Comparison of ENCODE assay signal across 21 cellular contexts in genomic region chr17:77306790-77307478, GRCh38.
DNase-seq lines count a peak whose midpoint lies in the region; ATAC-seq, FAIRE-seq and TF ChIP-seq lines count a peak whose summit lies in the region.
"Had no signal": no experiment of that assay in that cellular context is flagged by ENCODE, and none has a peak within 500 bp of the region (broad histone marks: within the 10 kb centered on the region; RNA-seq: fewer than 3 reads in every experiment).

No MANE protein-coding gene starts in this region.

- H3K4me2 ChIP-seq in keratinocyte (ENCODE audit: control insufficient read depth, extremely low read depth, insufficient read depth, low read depth, low read length) (peak overlapping the region; percentile 72), osteoblast (ENCODE audit: insufficient read depth, low read length) (no peak overlapping the region)

- peak overlapping the region; percentile 40 for H3K9ac ChIP-seq in keratinocyte (ENCODE audit: control insufficient read depth, extremely low read depth, insufficient read depth, low read length)
- H3K9ac ChIP-seq: GM23248 had no signal

- FAIRE-seq in RCC 7860 (lab: Jason Lieb, UNC): no peak
- no peak for FAIRE-seq in keratinocyte (lab: Jason Lieb, UNC)

- no peak overlapping the region for H3K4me3 ChIP-seq in Caco-2 (ENCODE audit: low read depth, low read length)
- H3K4me3 ChIP-seq in keratinocyte (ENCODE audit: control insufficient read depth in 2 of 3, extremely low read depth in 1 of 3, insufficient read depth in 2 of 3, low read depth in 1 of 3, low read length in 3 of 3): no peak overlapping the region
- H3K4me3 ChIP-seq in osteoblast (ENCODE audit: insufficient read depth, low read length): no peak overlapping the region
- H3K4me3 ChIP-seq: esophagus muscularis mucosa, GM23248, tibial nerve had no signal

- H3K27ac ChIP-seq in keratinocyte (ENCODE audit: control insufficient read depth, insufficient read depth, low read length) (peak overlapping the region; percentile 42), osteoblast (ENCODE audit: low read depth, low read length) (no peak overlapping the region)
- H3K27ac ChIP-seq: esophagus muscularis mucosa, GM23248, tibial nerve had no signal

- H3K9me3 Mint-ChIP-seq in Caco-2 (ENCODE audit: unreplicated experiment): no peaks in the 10 kb centered on the region
- H3K9me3 Mint-ChIP-seq in activated CD4-positive, alpha-beta T cell treated with anti-CD3 and anti-CD28 coated beads, Interleukin-2, amount 10 ng/mL, durations not matched to agents 7 days and 5 days: no peaks in the 10 kb centered on the region
- H3K9me3 Mint-ChIP-seq: activated CD8-positive, alpha-beta T cell treated with anti-CD3 and anti-CD28 coated beads for 36 hours; activated T-cell treated with anti-CD3 and anti-CD28 coated beads, Interleukin-2, amount 50 U/mL, for 24 hours; naive thymus-derived CD8-positive, alpha-beta T cell had no signal

- no peaks in the 10 kb centered on the region for H3K27me3 ChIP-seq in Caco-2 (replicated peaks; ENCODE audit: control insufficient read depth, insufficient read depth, low read length)
- no peaks in the 10 kb centered on the region for H3K27me3 ChIP-seq in keratinocyte (ENCODE audit: control insufficient read depth, extremely low read depth, insufficient read depth, low read length)
- H3K27me3 ChIP-seq in osteoblast (ENCODE audit: insufficient read depth, low read length): no peaks in the 10 kb centered on the region
- H3K27me3 ChIP-seq: esophagus muscularis mucosa, tibial nerve had no signal

- H3K9me3 ChIP-seq in Caco-2 (no peaks in the 10 kb centered on the region), keratinocyte (ENCODE audit: control insufficient read depth, low read depth, low read length) (no peaks in the 10 kb centered on the region), osteoblast (ENCODE audit: low read depth, low read length) (no peaks in the 10 kb centered on the region)
- H3K9me3 ChIP-seq: esophagus muscularis mucosa, tibial nerve had no signal

- no peak for ATAC-seq in HG02623 (IDR thresholded peaks at IDR 0.05; ENCODE audit: unreplicated experiment)
- ATAC-seq: activated CD8-positive, alpha-beta T cell treated with anti-CD3 and anti-CD28 coated beads for 36 hours; naive thymus-derived CD8-positive, alpha-beta T cell had no signal

- peaks cover 82% of the 10 kb centered on the region for H3K79me2 ChIP-seq in keratinocyte (ENCODE audit: control insufficient read depth, insufficient read depth, low read length)
- H3K79me2 ChIP-seq in osteoblast (ENCODE audit: insufficient read depth, low read length): peaks cover 10% of the 10 kb centered on the region

- H3K4me1 Mint-ChIP-seq in Caco-2 (ENCODE audit: low read depth, unreplicated experiment): peaks cover 61% of the 10 kb centered on the region
- H3K4me1 Mint-ChIP-seq in activated CD4-positive, alpha-beta T cell treated with anti-CD3 and anti-CD28 coated beads, Interleukin-2, amount 10 ng/mL, durations not matched to agents 7 days and 5 days: no peaks in the 10 kb centered on the region

- intact Hi-C loops in Caco-2 (cut with micrococcal nuclease; ENCODE audit: unreplicated experiment): loop anchor here (2.0 kb wide), 1 partner anchor 24 kb away; no protein-coding TSS in a partner anchor

- POLR2A ChIA-PET in Caco-2 (lab: Charles Lee): interaction anchor here (0.6 kb wide), 1 partner anchor 18 kb away, joined by 11 read pairs; no protein-coding TSS in a partner anchor
- POLR2A ChIA-PET in activated CD4-positive, alpha-beta T cell treated with anti-CD3 and anti-CD28 coated beads, Interleukin-2, amount 10 ng/mL, durations not matched to agents 7 days and 5 days (lab: Charles Lee): no interaction called here

- no TSS peak for BruUV-seq in Caco-2 (replicated peaks; lab: Mats Ljungman, UMichigan)

- CTCF ChIA-PET in Caco-2 (lab: Charles Lee): interaction anchor here (1.0 to 1.5 kb wide), 2 partner anchors 18 to 123 kb away, joined by 4 read pairs; no protein-coding TSS in a partner anchor
- CTCF ChIA-PET in activated CD4-positive, alpha-beta T cell treated with anti-CD3 and anti-CD28 coated beads, Interleukin-2, amount 10 ng/mL, durations not matched to agents 7 days and 5 days (lab: Charles Lee): no interaction called here

- DNase-seq in Caco-2 (peak; percentile 93 to 98), RCC 7860 (ENCODE audit: low spot score) (peak; percentile 55), keratinocyte (ENCODE audit: low read depth, low spot score) (no peak), osteoblast (ENCODE audit: insufficient read length, low spot score, missing footprints) (peak; percentile 42), inferior parietal cortex (ENCODE audit: extremely low spot score) (no peak), COLO668 (lab: John Stamatoyannopoulos, UW; ENCODE audit: unreplicated experiment) (no peak)
- DNase-seq in activated CD4-positive, alpha-beta T cell treated with anti-CD3 and anti-CD28 coated beads, Interleukin-2, amount 10 ng/mL, durations not matched to agents 7 days and 5 days: no peak
- DNase-seq: activated CD8-positive, alpha-beta T cell treated with anti-CD3 and anti-CD28 coated beads for 36 hours; activated T-cell treated with anti-CD3 and anti-CD28 coated beads, Interleukin-2, amount 50 U/mL, for 24 hours; DND-41; GM23248; MV-4-11; naive thymus-derived CD8-positive, alpha-beta T cell; NCI-H1930; retina; stimulated activated naive CD4-positive, alpha-beta T cell; T-helper 1 cell had no signal

- H3K36me3 Mint-ChIP-seq in Caco-2 (ENCODE audit: insufficient read depth, unreplicated experiment): peaks cover 76% of the 10 kb centered on the region
- H3K36me3 Mint-ChIP-seq in activated CD4-positive, alpha-beta T cell treated with anti-CD3 and anti-CD28 coated beads, Interleukin-2, amount 10 ng/mL, durations not matched to agents 7 days and 5 days (ENCODE audit: low read depth): no peaks in the 10 kb centered on the region
- H3K36me3 Mint-ChIP-seq: activated naive CD8-positive, alpha-beta T cell; naive thymus-derived CD8-positive, alpha-beta T cell had no signal

- H3K4me1 ChIP-seq in Caco-2 (peaks cover 65% of the 10 kb centered on the region), keratinocyte (ENCODE audit: control insufficient read depth, extremely low read depth, insufficient read depth, low read length) (peaks cover 46% of the 10 kb centered on the region), osteoblast (ENCODE audit: insufficient read depth, low read length) (peaks cover 40% of the 10 kb centered on the region)

- dilution Hi-C loops in keratinocyte (cut with MboI; ENCODE audit: extremely low pct_ligation_motif_present, low sequenced_read_pairs): no loop called here

- no peak overlapping the region for H2AFZ ChIP-seq in keratinocyte (ENCODE audit: control insufficient read depth, low read length)
- no peak overlapping the region for H2AFZ ChIP-seq in osteoblast (ENCODE audit: low read length)
- H2AFZ ChIP-seq: GM23248 had no signal

- H3K9me1 ChIP-seq in keratinocyte (ENCODE audit: control insufficient read depth, extremely low read depth, insufficient read depth, low read length): peaks cover 37% of the 10 kb centered on the region

- H3K27ac Mint-ChIP-seq in Caco-2 (ENCODE audit: unreplicated experiment): peak overlapping the region; percentile 89
- no peak overlapping the region for H3K27ac Mint-ChIP-seq in activated CD4-positive, alpha-beta T cell treated with anti-CD3 and anti-CD28 coated beads, Interleukin-2, amount 10 ng/mL, durations not matched to agents 7 days and 5 days
- H3K27ac Mint-ChIP-seq: activated CD8-positive, alpha-beta T cell treated with anti-CD3 and anti-CD28 coated beads for 36 hours; activated naive CD8-positive, alpha-beta T cell; activated T-cell treated with anti-CD3 and anti-CD28 coated beads, Interleukin-2, amount 50 U/mL, for 24 hours had no signal

- H4K20me1 ChIP-seq in keratinocyte (ENCODE audit: control insufficient read depth, extremely low read depth, insufficient read depth, low read length): peaks cover 62% of the 10 kb centered on the region
- H4K20me1 ChIP-seq in osteoblast (ENCODE audit: insufficient read depth, low read length): no peaks in the 10 kb centered on the region

- no peaks in the 10 kb centered on the region for H3K27me3 Mint-ChIP-seq in Caco-2 (ENCODE audit: insufficient read depth, unreplicated experiment)
- no peaks in the 10 kb centered on the region for H3K27me3 Mint-ChIP-seq in activated CD4-positive, alpha-beta T cell treated with anti-CD3 and anti-CD28 coated beads, Interleukin-2, amount 10 ng/mL, durations not matched to agents 7 days and 5 days
- H3K27me3 Mint-ChIP-seq: activated CD8-positive, alpha-beta T cell treated with anti-CD3 and anti-CD28 coated beads for 36 hours; activated naive CD8-positive, alpha-beta T cell; activated T-cell treated with anti-CD3 and anti-CD28 coated beads, Interleukin-2, amount 50 U/mL, for 24 hours; naive thymus-derived CD8-positive, alpha-beta T cell had no signal

- peak overlapping the region; percentile 58 for H3K4me3 Mint-ChIP-seq in Caco-2 (ENCODE audit: unreplicated experiment)
- H3K4me3 Mint-ChIP-seq in activated CD4-positive, alpha-beta T cell treated with anti-CD3 and anti-CD28 coated beads, Interleukin-2, amount 10 ng/mL, durations not matched to agents 7 days and 5 days: no peak overlapping the region
- H3K4me3 Mint-ChIP-seq: activated CD8-positive, alpha-beta T cell treated with anti-CD3 and anti-CD28 coated beads for 36 hours; activated naive CD8-positive, alpha-beta T cell; activated T-cell treated with anti-CD3 and anti-CD28 coated beads, Interleukin-2, amount 50 U/mL, for 24 hours; naive thymus-derived CD8-positive, alpha-beta T cell had no signal

- H3K36me3 ChIP-seq in Caco-2 (ENCODE audit: control insufficient read depth, insufficient read depth, low read length): peaks cover 17% of the 10 kb centered on the region
- H3K36me3 ChIP-seq in keratinocyte (ENCODE audit: control insufficient read depth in 2 of 2, extremely low read depth in 1 of 2, insufficient read depth in 2 of 2, low read length in 2 of 2): peaks cover 31 to 55% of the 10 kb centered on the region in 2 experiments
- H3K36me3 ChIP-seq in osteoblast (ENCODE audit: insufficient read depth, low read length): no peaks in the 10 kb centered on the region
- H3K36me3 ChIP-seq: esophagus muscularis mucosa, tibial nerve had no signal

- TF ChIP-seq CTCF in Caco-2 (IDR thresholded peaks at IDR 0.05; ENCODE audit: insufficient read depth in 1 of 2, low read depth in 1 of 2, low read length in 1 of 2, severe bottlenecking in 1 of 2, unreplicated experiment in 1 of 2): peak in 1 of 2 experiments; percentile 13
- no peak for TF ChIP-seq CTCF in keratinocyte (optimal IDR thresholded peaks at IDR 0.05 in 1 of 3, IDR thresholded peaks at IDR 0.05 in 1 of 3, conservative IDR thresholded peaks at IDR 0.05 in 1 of 3; ENCODE audit: extremely low read depth in 1 of 3, insufficient read depth in 2 of 3, low read length in 3 of 3)
- TF ChIP-seq CTCF in osteoblast (IDR thresholded peaks at IDR 0.05; ENCODE audit: extremely low read depth, low read depth, low read length): no peak

Comparison
In these comparisons a context has a peak if more than half of its experiments do, and no peak if none do; other contexts are left out.
1. DNase-seq: peak in Caco-2 (2 of 2), RCC 7860 (single experiment) and osteoblast (single experiment); none in keratinocyte (single experiment), inferior parietal cortex (single experiment), activated CD4-positive, alpha-beta T cell treated with anti-CD3 and anti-CD28 coated beads, Interleukin-2, amount 10 ng/mL, durations not matched to agents 7 days and 5 days (single experiment) and COLO668 (single experiment).